ENCODE assay signal across 22 cellular contexts in the genomic region with DNA sequence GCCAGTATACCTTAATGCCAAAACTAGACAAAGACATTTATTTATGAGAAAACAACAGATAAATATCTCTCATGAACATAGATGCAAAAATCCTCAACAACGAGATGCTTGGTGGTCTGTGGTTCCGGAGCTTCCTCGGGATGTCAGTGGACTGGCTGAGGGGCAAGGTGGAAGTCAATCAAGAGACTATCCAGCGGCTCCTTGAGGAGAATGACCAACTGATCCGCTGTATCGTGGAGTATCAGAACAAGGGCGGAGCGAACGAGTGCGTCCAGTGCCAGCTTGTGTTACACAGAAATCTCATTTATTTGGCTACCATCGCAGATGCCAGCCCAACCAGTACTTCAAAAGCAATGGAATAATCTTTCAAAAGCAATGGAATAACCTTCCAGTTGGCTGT. TPM values are rescaled to one million over a fixed set of nuclear protein-coding genes. Genes with fewer than 3 reads are reported as not detected.
A peak's percentile ranks its signal among the peaks of the same experiment; 100 is the strongest.
DNase-seq lines count a peak whose midpoint lies in the region; ATAC-seq, FAIRE-seq and TF ChIP-seq lines count a peak whose summit lies in the region.
"Had no signal": no experiment of that assay in that cellular context is flagged by ENCODE, and none has a peak within 500 bp of the region (broad histone marks: within the 10 kb centered on the region; RNA-seq: fewer than 3 reads in every experiment).

No MANE protein-coding gene starts in this region.

- H3K79me2 ChIP-seq in H9 (ENCODE audit: insufficient read depth, low read length), result no peaks in the 10 kb centered on the region
- H3K79me2 ChIP-seq in osteoblast (ENCODE audit: insufficient read depth, low read length), result no peaks in the 10 kb centered on the region

- H3T11ph ChIP-seq in H9 (ENCODE audit: low read length), result no peak overlapping the region

- H2BK20ac ChIP-seq in H9 (ENCODE audit: low read depth, low read length, poor library complexity, severe bottlenecking), result no peak overlapping the region

- H3K9me3 ChIP-seq in A549, result no peaks in the 10 kb centered on the region
- no peaks in the 10 kb centered on the region for H3K9me3 ChIP-seq in H9 (ENCODE audit: control insufficient read depth, low read depth, low read length)
- H3K9me3 ChIP-seq in osteoblast (ENCODE audit: low read depth, low read length), result no peaks in the 10 kb centered on the region
- H3K9me3 ChIP-seq in testis, result no peaks in the 10 kb centered on the region
- H3K9me3 ChIP-seq in thyroid gland, result no peaks in the 10 kb centered on the region
- H3K9me3 ChIP-seq: BE2C, BLaER1 had no signal

- H3K4me1 ChIP-seq in A549 (no peaks in the 10 kb centered on the region), H9 (ENCODE audit: insufficient read depth, low read length) (no peaks in the 10 kb centered on the region), osteoblast (ENCODE audit: insufficient read depth, low read length) (no peaks in the 10 kb centered on the region), testis (no peaks in the 10 kb centered on the region), thyroid gland (no peaks in the 10 kb centered on the region)
- H3K4me1 ChIP-seq: BE2C, BLaER1 had no signal

- no peak overlapping the region for H2BK15ac ChIP-seq in H9 (ENCODE audit: low read depth, low read length)

- no peak overlapping the region for H2BK12ac ChIP-seq in H9 (ENCODE audit: insufficient read length, low read depth, low read length)

- CTCF ChIA-PET in A549 (lab: Yijun Ruan, JAX), result interaction anchor here (1.3 to 1.7 kb wide), 2 partner anchors 9 to 98 kb away, joined by 3 to 4 read pairs; no protein-coding TSS in a partner anchor

- POLR2A ChIA-PET in A549 (lab: Yijun Ruan, JAX), result no interaction called here

- no peak for ATAC-seq in A549

- no peak overlapping the region for H3K4me3 ChIP-seq in A549
- no peak overlapping the region for H3K4me3 ChIP-seq in osteoblast (ENCODE audit: insufficient read depth, low read length)
- H3K4me3 ChIP-seq in testis, result peak overlapping the region; percentile 9 to 36
- H3K4me3 ChIP-seq in thyroid gland (replicated peaks in 1 of 3), result no peak overlapping the region
- H3K4me3 ChIP-seq: BLaER1 had no signal

- no peaks in the 10 kb centered on the region for H3K36me3 Mint-ChIP-seq in H9 (ENCODE audit: insufficient read depth in 1 of 3, low read depth in 3 of 3)
- H3K36me3 Mint-ChIP-seq: CD14-positive monocyte; CD4-positive, alpha-beta memory T cell; CD4-positive, CD25-positive, alpha-beta regulatory T cell; CD8-positive, alpha-beta memory T cell had no signal

- no peak overlapping the region for H2AK5ac ChIP-seq in H9 (ENCODE audit: insufficient read length, low read length)

- H3K23me2 ChIP-seq in H9 (ENCODE audit: insufficient read length, low read depth, low read length, poor library complexity, severe bottlenecking), result no peaks in the 10 kb centered on the region

- H3K23ac ChIP-seq in H9 (ENCODE audit: insufficient read length, low read depth, low read length), result no peak overlapping the region

- whole genome bisulfite sequencing in A549 (ENCODE audit: missing lambda C conversion rate), result 87% methylated on average over 11 of the region's 11 CpGs
- WGBS in H9 (ENCODE audit: extremely low coverage, insufficient read length, low lambda C conversion rate), result no CpG with 5 or more reads among the region's 11 CpGs
- 56 to 80% methylated on average over 11 of the region's 11 CpGs for WGBS in testis, 2 donors
- 95 to 97% methylated on average over 11 of the region's 11 CpGs for WGBS in thyroid gland, 2 donors

- H3K4me1 Mint-ChIP-seq in H9, result peaks cover 5 to 7% of the 10 kb centered on the region in 2 experiments; a peak in 3 of 4 replicates
- H3K4me1 Mint-ChIP-seq: CD14-positive monocyte; CD4-positive, alpha-beta memory T cell; CD4-positive, CD25-positive, alpha-beta regulatory T cell; CD8-positive, alpha-beta memory T cell had no signal

- H3K27me3 Mint-ChIP-seq in H9 (ENCODE audit: low read depth), result no peaks in the 10 kb centered on the region; the same call in 1 of the 2 replicates

- TF ChIP-seq EP300 in A549 (IDR thresholded peaks at IDR 0.05), result no peak

- H3K56ac ChIP-seq in H9 (ENCODE audit: insufficient read length, low read depth, low read length), result no peak overlapping the region

- no peaks in the 10 kb centered on the region for H3K9me3 Mint-ChIP-seq in H9
- H3K9me3 Mint-ChIP-seq: CD4-positive, CD25-positive, alpha-beta regulatory T cell; CD8-positive, alpha-beta memory T cell had no signal

- no peak overlapping the region for H3K4me3 Mint-ChIP-seq in H9
- H3K4me3 Mint-ChIP-seq: CD14-positive monocyte; CD4-positive, alpha-beta memory T cell; CD4-positive, CD25-positive, alpha-beta regulatory T cell; CD8-positive, alpha-beta memory T cell had no signal

- no peak overlapping the region for H2BK5ac ChIP-seq in H9 (ENCODE audit: insufficient read length, low read length)

- peak; percentile 46 for FAIRE-seq in A549 (lab: Jason Lieb, UNC)
- no peak for FAIRE-seq in D721Med (lab: Jason Lieb, UNC)
- FAIRE-seq: G401.6, GM12891, GM19239 had no signal

- TF ChIP-seq CTCF in A549 (IDR thresholded peaks at IDR 0.05) (no peak), H9 (conservative IDR thresholded peaks at IDR 0.05) (no peak), osteoblast (IDR thresholded peaks at IDR 0.05; ENCODE audit: extremely low read depth, low read depth, low read length) (no peak), testis (IDR thresholded peaks at IDR 0.05) (no peak), thyroid gland (IDR thresholded peaks at IDR 0.05) (no peak), D721Med (IDR thresholded peaks at IDR 0.05; ENCODE audit: insufficient read depth, missing control alignments) (no peak)

- no peaks in the 10 kb centered on the region for H3K79me1 ChIP-seq in H9 (ENCODE audit: insufficient read depth, low read depth, low read length, poor library complexity, severe bottlenecking)

- no peaks in the 10 kb centered on the region for H3K27me3 ChIP-seq in H9 (ENCODE audit: insufficient read depth, low read length)
- H3K27me3 ChIP-seq in osteoblast (ENCODE audit: insufficient read depth, low read length), result peaks cover 16% of the 10 kb centered on the region
- H3K27me3 ChIP-seq in testis, result no peaks in the 10 kb centered on the region
- H3K27me3 ChIP-seq in thyroid gland, result no peaks in the 10 kb centered on the region
- H3K27me3 ChIP-seq: BE2C, BLaER1 had no signal

- DNase-seq in A549 (ENCODE audit: low read depth in 1 of 2, low spot score in 1 of 2) (no peak), H9 (no peak), osteoblast (ENCODE audit: insufficient read length, low spot score, missing footprints) (peak; percentile 4), testis (no peak), thyroid gland (no peak), RPMI8226 (no peak), D721Med (ENCODE audit: insufficient read length, low spot score) (no peak)
- DNase-seq: ACHN; BE2C; C1 segment of cervical spinal cord; CD4-positive, alpha-beta memory T cell; CD4-positive, CD25-positive, alpha-beta regulatory T cell; CD8-positive, alpha-beta memory T cell; COR-L47; DMS79 treated with DMSO at 0.1 percent for 48 hours; GF-D8 had no signal

- H2AFZ ChIP-seq in H9 (ENCODE audit: low read length) (peak overlapping the region; percentile 22), osteoblast (ENCODE audit: low read length) (no peak overlapping the region)

- no peaks in the 10 kb centered on the region for H4K20me1 ChIP-seq in H9 (ENCODE audit: control insufficient read depth, insufficient read depth, insufficient read length)
- H4K20me1 ChIP-seq in osteoblast (ENCODE audit: insufficient read depth, low read length), result no peaks in the 10 kb centered on the region
- H4K20me1 ChIP-seq: BLaER1 had no signal

- no peak overlapping the region for H3K4me2 ChIP-seq in A549
- H3K4me2 ChIP-seq in H9 (ENCODE audit: insufficient read depth, insufficient read length, low read length), result no peak overlapping the region
- no peak overlapping the region for H3K4me2 ChIP-seq in osteoblast (ENCODE audit: insufficient read depth, low read length)
- H3K4me2 ChIP-seq: BLaER1 had no signal

- H4K8ac ChIP-seq in H9 (replicated peaks; ENCODE audit: insufficient read length, low read depth, low read length), result no peak overlapping the region

- TF ChIP-seq POLR2A in A549 (IDR thresholded peaks at IDR 0.05; ENCODE audit: low read length), result no peak
- TF ChIP-seq POLR2A in testis (IDR thresholded peaks at IDR 0.05), result no peak
- TF ChIP-seq POLR2A in thyroid gland (IDR thresholded peaks at IDR 0.05), result no peak

- H3K27ac ChIP-seq in A549 (no peak overlapping the region), H9 (ENCODE audit: insufficient read length, low read depth, low read length) (no peak overlapping the region), osteoblast (ENCODE audit: low read depth, low read length) (no peak overlapping the region), testis (no peak overlapping the region), thyroid gland (no peak overlapping the region)
- H3K27ac ChIP-seq: 22Rv1, BLaER1 had no signal

- no peak overlapping the region for H3K14ac ChIP-seq in H9 (ENCODE audit: insufficient read depth, low read length)

- no peak overlapping the region for H4K5ac ChIP-seq in H9 (ENCODE audit: insufficient read length, low read depth, low read length)

- no peak for TF ChIP-seq RAD21 in A549 (conservative IDR thresholded peaks at IDR 0.05 in 1 of 2, IDR thresholded peaks at IDR 0.05 in 1 of 2)

- H3K18ac ChIP-seq in H9 (ENCODE audit: insufficient read length, low read depth, low read length), result no peak overlapping the region

- no peak overlapping the region for H3K4ac ChIP-seq in H9 (ENCODE audit: low read depth, low read length)

- no peak overlapping the region for H2BK120ac ChIP-seq in H9 (ENCODE audit: low read depth, low read length, poor library complexity, severe bottlenecking)

- no peak overlapping the region for H3K9ac ChIP-seq in H9 (ENCODE audit: extremely low read depth, insufficient read length, low read length)
- H3K9ac ChIP-seq: BLaER1 had no signal

- no peak overlapping the region for H4K91ac ChIP-seq in H9 (ENCODE audit: insufficient read length, low read depth, low read length)

- no peak overlapping the region for H3K27ac Mint-ChIP-seq in H9
- H3K27ac Mint-ChIP-seq: CD14-positive monocyte; CD4-positive, alpha-beta memory T cell; CD4-positive, CD25-positive, alpha-beta regulatory T cell; CD8-positive, alpha-beta memory T cell had no signal

- H3K36me3 ChIP-seq in osteoblast (ENCODE audit: insufficient read depth, low read length) (no peaks in the 10 kb centered on the region), testis (ENCODE audit: low read depth, missing control alignments) (no peaks in the 10 kb centered on the region), thyroid gland (no peaks in the 10 kb centered on the region)
- H3K36me3 ChIP-seq: BE2C, BLaER1 had no signal

- intact Hi-C loops in testis (cut with DNase I; ENCODE audit: low total_unique reads), result no loop called here
- intact Hi-C loops in thyroid gland (cut with DNase I), result no loop called here

RNA-seq across cellular contexts. Expression of a gene that starts 60.0 kb away (rescaled TPM):
- polyA plus RNA-seq in A549 (2011; rRNA removed) (182 and 200 TPM in 2 replicates), A549 (2017; fragmentation: RNase III; extraction: RNeasy Plus Mini Kit Qiagen cat#74134 plus additional on column Dnase treatment) (88.7 to 110 TPM (median 104 TPM) in 3 replicates), testis (ENCODE audit: insufficient read depth, low read depth, low replicate concordance) (31.8 TPM)
- polyA plus RNA-seq in A549 (2012; cell fraction: cytosol; rRNA removed), result 59.5 and 64.4 TPM in 2 replicates
- 31.6 and 49.8 TPM in 2 replicates for polyA plus RNA-seq in A549 (2012; cell fraction: nucleus; rRNA removed)
- 169 and 188 TPM in 2 replicates for polyA minus RNA-seq in A549 (2011; rRNA and poly(A)+ RNA removed)
- total RNA-seq in H9 (2021) (44.7 and 47.2 TPM in 2 replicates), osteoblast (69.2 and 71.7 TPM in 2 replicates), testis (10 to 100 TPM; 49.5 to 59.5 TPM), thyroid gland (10 to 100 TPM; 48.6 to 88.4 (median 57.7) TPM)
- polyA plus RNA-seq: CD8-positive, alpha-beta memory T cell had no signal

Comparison
In these comparisons a context has a peak if more than half of its experiments do, and no peak if none do; other contexts are left out.
1. H3K4me3 ChIP-seq: peak in testis (2 of 2); none in A549 (single experiment), osteoblast (single experiment) and thyroid gland (0 of 3).